Comparison of ENCODE assay signal across 18 cellular contexts in genomic region chr11:28243596-28243995, GRCh38.
"Had no signal": no experiment of that assay in that cellular context is flagged by ENCODE, and none has a peak within 500 bp of the region (broad histone marks: within the 10 kb centered on the region; RNA-seq: fewer than 3 reads in every experiment).

No MANE protein-coding gene starts in this region.

- H3K4me3 ChIP-seq: cardiac muscle cell, left lung, testis, uterus had no signal

- DNase-seq: activated gamma-delta T cell; activated naive CD8-positive, alpha-beta T cell treated with anti-CD3 and anti-CD28 coated beads for 36 hours; activated T-cell treated with anti-CD3 and anti-CD28 coated beads, Interleukin-2, amount 50 U/mL, for 48 hours; anterior cingulate cortex; cortex of kidney; effector memory CD8-positive, alpha-beta T cell; foreskin melanocyte; head of caudate nucleus; left lung; natural killer cell; stimulated activated CD4-positive, alpha-beta T cell treated with anti-CD3 and anti-CD28 coated beads, Interleukin-4, amount 100 ng/mL, for 4 hours; stimulated activated naive CD8-positive, alpha-beta T cell treated with anti-CD3 and anti-CD28 coated beads, Interleukin-15, amount 100 ng/mL, for 72 hours; testis; uterus had no signal

- H3K9me3 ChIP-seq: left lung, testis, uterus had no signal

- H3K36me3 ChIP-seq: cardiac muscle cell, left lung, uterus had no signal

- H3K27ac ChIP-seq: cardiac muscle cell, epithelial cell of prostate, left lung, testis, uterus had no signal

- H3K27me3 ChIP-seq: cardiac muscle cell, left lung, testis, uterus had no signal

- H3K4me1 ChIP-seq: left lung, testis, uterus had no signal

- FAIRE-seq: keratinocyte had no signal

- ATAC-seq: activated CD4-positive, CD25-positive, alpha-beta regulatory T cell treated with anti-CD3 and anti-CD28 coated beads, Interleukin-2, amount 50 U/mL, for 24 hours; effector memory CD8-positive, alpha-beta T cell; left lung; natural killer cell; stimulated activated naive CD8-positive, alpha-beta T cell treated with anti-CD3 and anti-CD28 coated beads, Interleukin-15, amount 100 ng/mL, for 72 hours had no signal
